8 cellular contexts compared by ENCODE assay signal in the genomic region with DNA sequence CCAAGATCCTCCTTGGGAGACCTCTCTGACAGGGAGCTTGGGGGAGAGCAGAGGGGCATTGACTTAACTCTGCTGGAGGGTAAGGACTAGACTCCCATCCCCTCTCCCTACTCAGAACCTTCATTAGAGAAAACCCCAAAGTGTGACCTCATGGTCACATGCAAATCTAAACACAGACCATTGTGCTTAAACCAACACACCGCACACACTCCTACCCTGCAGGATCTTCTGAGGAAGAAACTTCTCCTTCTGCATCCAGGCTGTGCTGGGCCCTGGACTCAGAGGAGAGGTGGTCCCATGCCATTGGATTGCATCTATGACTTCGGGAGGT. TPM values are rescaled to one million over a fixed set of nuclear protein-coding genes. Genes with fewer than 3 reads are reported as not detected.
DNase-seq lines count a peak whose midpoint lies in the region; ATAC-seq and TF ChIP-seq lines count a peak whose summit lies in the region.

No MANE protein-coding gene starts in this region.

- DNase-seq in heart right ventricle (no peak), left cardiac atrium (no peak), adrenal gland (no peak), upper lobe of right lung (no peak), DMS153 (lab: John Stamatoyannopoulos, UW) (no peak), NCI-H748 treated with DMSO at 0.1 percent for 48 hours (lab: John Stamatoyannopoulos, UW) (no peak), SIG-M5 (lab: John Stamatoyannopoulos, UW) (no peak)

- H3K36me3 ChIP-seq in heart right ventricle: peaks cover 0 to 5% (median 0%) of the 10 kb centered on the region in 9 donors
- H3K36me3 ChIP-seq in adrenal gland (replicated peaks in 1 of 2): no peaks in the 10 kb centered on the region
- H3K36me3 ChIP-seq in upper lobe of right lung: no peaks in the 10 kb centered on the region

- H3K4me1 ChIP-seq in heart right ventricle (peaks cover 2 to 28% (median 20%) of the 10 kb centered on the region in 9 donors), adrenal gland (replicated peaks in 1 of 2) (peaks cover 8 to 14% of the 10 kb centered on the region in 2 donors), mononuclear cell (ENCODE audit: insufficient read depth, low read length) (peaks cover 31% of the 10 kb centered on the region), upper lobe of right lung (peaks cover 14% of the 10 kb centered on the region)

- no peak for TF ChIP-seq POLR2A in adrenal gland (IDR thresholded peaks at IDR 0.05)

- no peaks in the 10 kb centered on the region for H3K27me3 ChIP-seq in heart right ventricle
- no peaks in the 10 kb centered on the region for H3K27me3 ChIP-seq in adrenal gland
- H3K27me3 ChIP-seq in mononuclear cell (ENCODE audit: insufficient read depth, low read length): no peaks in the 10 kb centered on the region
- no peaks in the 10 kb centered on the region for H3K27me3 ChIP-seq in upper lobe of right lung

- H3K27ac ChIP-seq in heart right ventricle (peak overlapping the region in 9 of 10 donors; percentile 89 to 96 (median 93)), adrenal gland (peak overlapping the region in 3 of 5 donors; percentile 30 to 94 (median 90)), upper lobe of right lung (peak overlapping the region; percentile 80)

- TF ChIP-seq CTCF in heart right ventricle (IDR thresholded peaks at IDR 0.05) (no peak), adrenal gland (IDR thresholded peaks at IDR 0.05) (no peak), upper lobe of right lung (IDR thresholded peaks at IDR 0.05) (no peak)

- H3K9me3 ChIP-seq in heart right ventricle (no peaks in the 10 kb centered on the region), adrenal gland (replicated peaks in 1 of 3) (no peaks in the 10 kb centered on the region), mononuclear cell (ENCODE audit: low read depth, low read length) (no peaks in the 10 kb centered on the region), upper lobe of right lung (no peaks in the 10 kb centered on the region)

- ATAC-seq in heart right ventricle (no peak), left cardiac atrium (no peak), upper lobe of right lung (no peak)

- intact Hi-C loops in heart right ventricle (cut with DNase I) (loop anchor here in 3 of 10 donors (10.0 kb wide), 2 partner anchors 233 to 253 kb away; no protein-coding TSS in a partner anchor), left cardiac atrium (cut with DNase I) (no loop called here), adrenal gland (cut with DNase I) (no loop called here), upper lobe of right lung (cut with DNase I) (no loop called here)

- H3K4me3 ChIP-seq in heart right ventricle (no peak overlapping the region), adrenal gland (peak overlapping the region in 1 of 4 donors; percentile 71), mononuclear cell (ENCODE audit: low read length) (peak overlapping the region; percentile 71), upper lobe of right lung (peak overlapping the region; percentile 68)

- WGBS in heart right ventricle, 2 donors: 88 to 94% methylated on average over 2 of the region's 2 CpGs
- 85 to 95% (median 91%) methylated on average over 2 of the region's 2 CpGs for WGBS in adrenal gland, 4 donors

RNA-seq across cellular contexts. Expression of a gene that starts 0.8 kb away (rescaled TPM):
- total RNA-seq in heart right ventricle (1 to 10 TPM; 3.3 to 5.2 (median 4.8) TPM), left cardiac atrium (1 to 10 TPM; 3.5 to 4.6 TPM), adrenal gland (10 to 100 TPM in 7 of 8 donors, 1 to 10 TPM in 1; 9.9 to 18.1 (median 15.5) TPM), mononuclear cell (16.9 TPM), upper lobe of right lung (8.3 TPM)
- polyA plus RNA-seq in heart right ventricle (1 to 10 TPM; 3.1 to 4.6 TPM), adrenal gland (10 to 100 TPM in 1 of 3 donors, 1 to 10 TPM in 2; 7.8 to 15.3 (median 8.6) TPM)

RNA-seq across cellular contexts. Expression of a gene that starts 8.4 kb away (rescaled TPM):
- total RNA-seq in heart right ventricle (not detected), left cardiac atrium (not detected), adrenal gland (not detected), mononuclear cell (not detected), upper lobe of right lung (not detected)
- polyA plus RNA-seq in heart right ventricle (not detected), adrenal gland (not detected)

RNA-seq across cellular contexts. Expression of a gene that starts 17.0 kb away (rescaled TPM):
- total RNA-seq in heart right ventricle (10 to 100 TPM in 2 of 10 donors, not detected in 8; 18.2 to 51.0 TPM), left cardiac atrium (10 to 100 TPM; 39.9 to 44.0 TPM), adrenal gland (10 to 100 TPM in 2 of 8 donors, not detected in 6; 27.3 to 29.8 TPM), mononuclear cell (not detected), upper lobe of right lung (21.6 TPM)
- polyA plus RNA-seq in heart right ventricle (not detected), adrenal gland (not detected)

Comparison
In these comparisons a context has a peak if more than half of its experiments do, and no peak if none do; other contexts are left out.
1. H3K4me3 ChIP-seq: peak in mononuclear cell (single experiment) and upper lobe of right lung (single experiment); none in heart right ventricle (0 of 10).
2. Peak in every context shown above with its lines, with median percentiles within 50 percentile points of each other: H3K27ac ChIP-seq.